ENCODE assay signal across 1 cellular context in the genomic region with DNA sequence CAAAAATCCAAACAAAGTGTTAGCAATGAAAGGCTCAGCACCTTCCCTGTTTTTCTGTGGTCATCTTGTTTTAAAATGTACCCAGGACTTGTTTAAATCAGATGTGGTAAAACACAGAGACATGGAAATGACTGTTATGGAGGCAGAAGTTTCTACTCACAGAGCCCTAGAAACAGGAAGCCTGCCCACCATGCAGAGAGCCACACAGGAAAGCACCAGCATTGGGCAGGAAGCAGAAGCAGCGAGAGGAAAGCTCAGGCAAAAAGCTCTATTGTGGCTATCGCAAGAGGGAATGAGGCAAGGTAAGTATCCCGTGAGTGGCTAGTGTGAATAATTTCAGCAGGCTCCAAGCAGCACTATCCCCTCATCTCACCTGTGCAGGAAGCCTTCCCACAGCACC.
TF ChIP-seq lines count a peak whose summit lies in the region.

No MANE protein-coding gene starts in this region.

TF ChIP-seq in WTC11, 78 proteins besides CTCF, POLR2A, EP300 and RAD21 (continued from another document):
- TF ChIP-seq FOXJ3 (CRISPR knock-in tag; IDR thresholded peaks at IDR 0.05; ENCODE audit: borderline replicate concordance) (no peak), MLX (CRISPR knock-in tag; IDR thresholded peaks at IDR 0.05) (no peak), FOXK1 (CRISPR knock-in tag; IDR thresholded peaks at IDR 0.05) (no peak), SMAD3 (CRISPR knock-in tag; IDR thresholded peaks at IDR 0.05; ENCODE audit: borderline replicate concordance) (no peak)
- TF ChIP-seq, protein P1, sequence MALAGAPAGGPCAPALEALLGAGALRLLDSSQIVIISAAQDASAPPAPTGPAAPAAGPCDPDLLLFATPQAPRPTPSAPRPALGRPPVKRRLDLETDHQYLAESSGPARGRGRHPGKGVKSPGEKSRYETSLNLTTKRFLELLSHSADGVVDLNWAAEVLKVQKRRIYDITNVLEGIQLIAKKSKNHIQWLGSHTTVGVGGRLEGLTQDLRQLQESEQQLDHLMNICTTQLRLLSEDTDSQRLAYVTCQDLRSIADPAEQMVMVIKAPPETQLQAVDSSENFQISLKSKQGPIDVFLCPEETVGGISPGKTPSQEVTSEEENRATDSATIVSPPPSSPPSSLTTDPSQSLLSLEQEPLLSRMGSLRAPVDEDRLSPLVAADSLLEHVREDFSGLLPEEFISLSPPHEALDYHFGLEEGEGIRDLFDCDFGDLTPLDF (CRISPR knock-in tag; IDR thresholded peaks at IDR 0.05) = no peak
